ENCODE assay signal across 1 cellular context in genomic region chr5:77812926-77813589, GRCh38.
TF ChIP-seq lines count a peak whose summit lies in the region.

No MANE protein-coding gene starts in this region.

TF ChIP-seq in HepG2, 621 proteins besides CTCF, POLR2A, EP300 and RAD21 (continued from another document and continues in another):
- peak; percentile 85 for TF ChIP-seq ZNF574 (CRISPR knock-in tag; IDR thresholded peaks at IDR 0.05)
- no peak for TF ChIP-seq PREB (CRISPR knock-in tag; IDR thresholded peaks at IDR 0.05)
- TF ChIP-seq ZNF510 (CRISPR knock-in tag; IDR thresholded peaks at IDR 0.05; ENCODE audit: low read depth): no peak
- no peak for TF ChIP-seq SATB2 (CRISPR knock-in tag; IDR thresholded peaks at IDR 0.05)
- peak; percentile 57; the same call in 1 of the 2 replicates for TF ChIP-seq MYC (CRISPR knock-in tag; IDR thresholded peaks at IDR 0.05; ENCODE audit: borderline replicate concordance)
- peak; percentile 74 to 99 for TF ChIP-seq ATF4 (CRISPR knock-in tag; IDR thresholded peaks at IDR 0.05)
- TF ChIP-seq ZNF512B (CRISPR knock-in tag; IDR thresholded peaks at IDR 0.05; ENCODE audit: borderline replicate concordance): no peak
- no peak for TF ChIP-seq ZNF704 (CRISPR knock-in tag; IDR thresholded peaks at IDR 0.05; ENCODE audit: borderline replicate concordance)
- no peak for TF ChIP-seq SMARCC2 (IDR thresholded peaks at IDR 0.05)
- TF ChIP-seq ZNF577 (CRISPR knock-in tag; IDR thresholded peaks at IDR 0.05; ENCODE audit: borderline replicate concordance, low read depth): no peak
- TF ChIP-seq IRF1 (CRISPR knock-in tag; IDR thresholded peaks at IDR 0.05; ENCODE audit: low read depth): no peak
- no peak for TF ChIP-seq SAFB2 (CRISPR knock-in tag; IDR thresholded peaks at IDR 0.05; ENCODE audit: borderline replicate concordance, low read depth)
- no peak for TF ChIP-seq ZNF547 (CRISPR knock-in tag; IDR thresholded peaks at IDR 0.05)
- TF ChIP-seq RAD51 (IDR thresholded peaks at IDR 0.05; ENCODE audit: borderline replicate concordance): no peak
- TF ChIP-seq ZNF354B (CRISPR knock-in tag; IDR thresholded peaks at IDR 0.05): no peak
- TF ChIP-seq HMGA1 (CRISPR knock-in tag; conservative IDR thresholded peaks at IDR 0.05): no peak
- no peak for TF ChIP-seq ZNF597 (CRISPR knock-in tag; IDR thresholded peaks at IDR 0.05)
- no peak for TF ChIP-seq MNT (IDR thresholded peaks at IDR 0.05)
- no peak for TF ChIP-seq TAF1 (CRISPR knock-in tag; IDR thresholded peaks at IDR 0.05)
- peak; percentile 50; the same call in 1 of the 2 replicates for TF ChIP-seq ZNF891 (CRISPR knock-in tag; IDR thresholded peaks at IDR 0.05)
- no peak for TF ChIP-seq PHB2 (IDR thresholded peaks at IDR 0.05; ENCODE audit: partially characterized antibody)
- no peak for TF ChIP-seq USF2 (IDR thresholded peaks at IDR 0.05; ENCODE audit: low read depth, low read length)
- TF ChIP-seq USF2 (CRISPR knock-in tag; IDR thresholded peaks at IDR 0.05; ENCODE audit: borderline replicate concordance): no peak
- no peak for TF ChIP-seq HBP1 (CRISPR knock-in tag; IDR thresholded peaks at IDR 0.05; ENCODE audit: low read depth)
- TF ChIP-seq SKIL (CRISPR knock-in tag; IDR thresholded peaks at IDR 0.05; ENCODE audit: borderline replicate concordance): peak; percentile 21; the same call in 1 of the 2 replicates
- TF ChIP-seq AGO1 (IDR thresholded peaks at IDR 0.05; ENCODE audit: low read depth, low read length, poor library complexity, severe bottlenecking): no peak
- no peak for TF ChIP-seq ETV6 (CRISPR knock-in tag; conservative IDR thresholded peaks at IDR 0.05)
- TF ChIP-seq LRRFIP1 (CRISPR knock-in tag; conservative IDR thresholded peaks at IDR 0.05): no peak
- no peak for TF ChIP-seq TGIF2 (CRISPR knock-in tag; IDR thresholded peaks at IDR 0.05)
